In genomic region chr1:201426395-201427310, GRCh38 we compare ENCODE assay signal across 19 cellular contexts. TPM values are rescaled to one million over a fixed set of nuclear protein-coding genes. Genes with fewer than 3 reads are reported as not detected.
DNase-seq lines count a peak whose midpoint lies in the region; ATAC-seq, FAIRE-seq and TF ChIP-seq lines count a peak whose summit lies in the region.
"Had no signal": no experiment of that assay in that cellular context is flagged by ENCODE, and none has a peak within 500 bp of the region (broad histone marks: within the 10 kb centered on the region; RNA-seq: fewer than 3 reads in every experiment).

No MANE protein-coding gene starts in this region.

- no peak overlapping the region for H3K14ac ChIP-seq in neuronal stem cell (ENCODE audit: low read length)

- H3K27ac ChIP-seq in neuronal stem cell (replicated peaks; ENCODE audit: low read length), result no peak overlapping the region
- no peak overlapping the region for H3K27ac ChIP-seq in esophagus muscularis mucosa (replicated peaks in 1 of 4)
- H3K27ac ChIP-seq: RWPE1 had no signal

- no peaks in the 10 kb centered on the region for H3K9me3 ChIP-seq in neuronal stem cell (replicated peaks in 1 of 2; ENCODE audit: control insufficient read depth in 2 of 2, insufficient read depth in 1 of 2, low read depth in 1 of 2, low read length in 2 of 2)
- no peaks in the 10 kb centered on the region for H3K9me3 ChIP-seq in esophagus muscularis mucosa

- DNase-seq in GM12891 (ENCODE audit: insufficient read length, low spot score), result no peak
- DNase-seq in NCI-H1694 treated with DMSO at 0.1 percent for 48 hours (lab: John Stamatoyannopoulos, UW), result peak; percentile 81
- peak; percentile 49 to 80 for DNase-seq in cerebellar nuclear complex (lab: John Stamatoyannopoulos, UW)
- no peak for DNase-seq in neuronal stem cell (ENCODE audit: low spot score)
- no peak for DNase-seq in esophagus muscularis mucosa (ENCODE audit: extremely low spot score)
- no peak for DNase-seq in activated gamma-delta T cell treated with Interleukin-2 at 50 U/mL for 16 hours
- DNase-seq: central memory CD4-positive, alpha-beta T cell; IMR-90; kidney glomerular epithelial cell; NCI-H146; stimulated activated CD4-positive, alpha-beta T cell treated with anti-CD3 and anti-CD28 coated beads, Interleukin-4, amount 100 ng/mL, for 4 hours; stimulated activated naive B cell treated with anti-CD40 and anti-IgM and Interleukin-4, amounts not matched to agents 10 μg/mL and 1 μg/mL and 100 μg/mL, for 72 hours; T-helper 9 cell had no signal

- peak overlapping the region; percentile 36 for H2AK5ac ChIP-seq in neuronal stem cell (ENCODE audit: low read depth, low read length)

- no peaks in the 10 kb centered on the region for H3K79me1 ChIP-seq in neuronal stem cell (ENCODE audit: low read depth, low read length)

- H3K4ac ChIP-seq in neuronal stem cell (ENCODE audit: low read length), result no peak overlapping the region

- H3K9ac ChIP-seq in neuronal stem cell (ENCODE audit: low read depth, low read length, poor library complexity), result no peak overlapping the region

- no peak for TF ChIP-seq POLR2A in GM12891 (IDR thresholded peaks at IDR 0.05; ENCODE audit: low read depth, low read length)
- TF ChIP-seq POLR2A in esophagus muscularis mucosa (IDR thresholded peaks at IDR 0.05; ENCODE audit: low read depth), result no peak

- TF ChIP-seq CTCF in esophagus muscularis mucosa (IDR thresholded peaks at IDR 0.05), result no peak

- intact Hi-C loops in esophagus muscularis mucosa (cut with DNase I), result no loop called here

- H3K36me3 ChIP-seq in neuronal stem cell (replicated peaks in 1 of 2; ENCODE audit: control insufficient read depth in 2 of 2, insufficient read depth in 2 of 2, low read length in 2 of 2) (no peaks in the 10 kb centered on the region), esophagus muscularis mucosa (no peaks in the 10 kb centered on the region)

- H4K8ac ChIP-seq in neuronal stem cell (ENCODE audit: low read depth, low read length), result no peak overlapping the region

- H2BK12ac ChIP-seq in neuronal stem cell (ENCODE audit: low read length), result no peak overlapping the region

- no peak overlapping the region for H2BK5ac ChIP-seq in neuronal stem cell (ENCODE audit: low read length)

- WGBS in neuronal stem cell (ENCODE audit: extremely low coverage in 2 of 2, insufficient read length in 2 of 2, insufficient replicate concordance in 1 of 2), 2 donors, result no CpG with 5 or more reads among the region's 17 CpGs
- WGBS in esophagus muscularis mucosa, result 79% methylated on average over 13 of the region's 17 CpGs

- peak overlapping the region; percentile 87 for H2BK15ac ChIP-seq in neuronal stem cell (ENCODE audit: low read length)

- H3K4me2 ChIP-seq in neuronal stem cell (ENCODE audit: insufficient read depth, low read length, poor library complexity, severe bottlenecking), result no peak overlapping the region

- H3K23ac ChIP-seq in neuronal stem cell (ENCODE audit: low read depth, low read length, poor library complexity), result no peak overlapping the region

- no peak overlapping the region for H2BK120ac ChIP-seq in neuronal stem cell (ENCODE audit: low read depth, low read length)

- no peak for ATAC-seq in GM18498 (IDR thresholded peaks at IDR 0.05; ENCODE audit: unreplicated experiment)

- TF ChIP-seq EP300 in esophagus muscularis mucosa (IDR thresholded peaks at IDR 0.05), result no peak

- peaks cover 5 to 24% of the 10 kb centered on the region in 2 donors for H3K4me1 ChIP-seq in neuronal stem cell (ENCODE audit: control insufficient read depth in 2 of 2, insufficient read depth in 1 of 2, low read depth in 1 of 2, low read length in 2 of 2)
- no peaks in the 10 kb centered on the region for H3K4me1 ChIP-seq in esophagus muscularis mucosa

- H3K4me3 ChIP-seq in neuronal stem cell (ENCODE audit: low read length in 2 of 2) (no peak overlapping the region), esophagus muscularis mucosa (no peak overlapping the region)

- no peak overlapping the region for H2AFZ ChIP-seq in neuronal stem cell (ENCODE audit: low read length)

- H4K91ac ChIP-seq in neuronal stem cell (ENCODE audit: low read depth, low read length, poor library complexity), result no peak overlapping the region

- H3K18ac ChIP-seq in neuronal stem cell (ENCODE audit: low read length), result peak overlapping the region; percentile 6

- peak; percentile 62 for FAIRE-seq in GM12891 (lab: Jason Lieb, UNC)
- FAIRE-seq: GM12892 had no signal

- H3K27me3 ChIP-seq in neuronal stem cell (ENCODE audit: control insufficient read depth in 3 of 3, insufficient read depth in 3 of 3, low read depth in 1 of 3, low read length in 3 of 3) (peaks cover 0 to 51% (median 0%) of the 10 kb centered on the region in 3 experiments), esophagus muscularis mucosa (peaks cover 0 to 8% (median 0%) of the 10 kb centered on the region in 4 donors)

TF ChIP-seq in GM12891, 5 proteins besides CTCF, POLR2A, EP300 and RAD21:
- no peak for TF ChIP-seq PAX5 (IDR thresholded peaks at IDR 0.05; ENCODE audit: insufficient read depth, low read length, severe bottlenecking)
- peak; percentile 36; the same call in 1 of the 2 replicates for TF ChIP-seq SPI1 (IDR thresholded peaks at IDR 0.05; ENCODE audit: low read depth, low read length)
TF ChIP-seq in GM12891: peak in this region for 1.

RNA-seq across cellular contexts. Expression of gene TNNI1, which starts 5.1 kb away (rescaled TPM):
- polyA plus RNA-seq in GM12891 (2012; ENCODE audit: low read depth, missing spikeins), result 0.50 TPM
- 3.6 TPM for polyA plus RNA-seq in neuronal stem cell (2013, experiment 1 of 2)
- 3.4 TPM for polyA plus RNA-seq in neuronal stem cell (2013, experiment 2 of 2)
- under 1 TPM in 1 of 4 donors, not detected in 3; 0.06 TPM for total RNA-seq in esophagus muscularis mucosa
- total RNA-seq: Daoy, IMR-90, renal cortical epithelial cell had no signal
- polyA plus RNA-seq: IMR-90, urinary bladder had no signal

RNA-seq across cellular contexts. Expression of gene LAD1, which starts 27.5 kb away (rescaled TPM):
- polyA plus RNA-seq in GM12891 (2012; ENCODE audit: low read depth, missing spikeins), result 0.30 TPM
- polyA plus RNA-seq in neuronal stem cell (2013, experiment 1 of 2), result 0.86 TPM
- 0.86 TPM for polyA plus RNA-seq in neuronal stem cell (2013, experiment 2 of 2)
- under 1 TPM in 1 of 4 donors, not detected in 3; 0.17 TPM for total RNA-seq in esophagus muscularis mucosa

RNA-seq across cellular contexts. Expression of gene PHLDA3, which starts 42.3 kb away (rescaled TPM):
- 19.4 TPM for polyA plus RNA-seq in GM12891 (2012; ENCODE audit: low read depth, missing spikeins)
- 12.4 TPM for polyA plus RNA-seq in neuronal stem cell (2013, experiment 1 of 2)
- 12.3 TPM for polyA plus RNA-seq in neuronal stem cell (2013, experiment 2 of 2)
- total RNA-seq in esophagus muscularis mucosa, result 100 to 1,000 TPM in 2 of 4 donors, 10 to 100 TPM in 2; 63.5 to 158 (median 106) TPM

RNA-seq across cellular contexts. Expression of gene TNNT2, which starts 49.2 kb away (rescaled TPM):
- 0.18 TPM for polyA plus RNA-seq in GM12891 (2012; ENCODE audit: low read depth, missing spikeins)
- polyA plus RNA-seq in neuronal stem cell (2013, experiment 1 of 2), result 8.6 TPM
- polyA plus RNA-seq in neuronal stem cell (2013, experiment 2 of 2), result 10.2 TPM
- 1 to 10 TPM in 1 of 4 donors, under 1 TPM in 1, not detected in 2; 0.83 to 2.0 TPM for total RNA-seq in esophagus muscularis mucosa
- total RNA-seq: Daoy had no signal

Comparison
In these comparisons a context has a peak if more than half of its experiments do, and no peak if none do; other contexts are left out.
1. DNase-seq: peak in NCI-H1694 treated with DMSO at 0.1 percent for 48 hours (single experiment) and cerebellar nuclear complex (2 of 2); none in GM12891 (single experiment), neuronal stem cell (single experiment), esophagus muscularis mucosa (single experiment) and activated gamma-delta T cell treated with Interleukin-2 at 50 U/mL for 16 hours (single experiment).